ENCODE assay signal across 1 cellular context in genomic region chr11:66281776-66282467, GRCh38.
TF ChIP-seq lines count a peak whose summit lies in the region.

No MANE protein-coding gene starts in this region.

TF ChIP-seq in K562, 482 proteins besides CTCF, POLR2A, EP300 and RAD21:
- TF ChIP-seq FOXJ2 (tag; IDR thresholded peaks at IDR 0.05) (peak; percentile 42; the same call in 1 of the 2 replicates), ARNT (IDR thresholded peaks at IDR 0.05) (no peak), ZBTB40 (IDR thresholded peaks at IDR 0.05) (no peak), ZBTB40 (CRISPR knock-in tag; IDR thresholded peaks at IDR 0.05) (no peak), NFIC (IDR thresholded peaks at IDR 0.05) (no peak), ZKSCAN1 (IDR thresholded peaks at IDR 0.05; ENCODE audit: low read depth, low read length) (no peak), CBFB (CRISPR knock-in tag; IDR thresholded peaks at IDR 0.05) (0 out of 2 replicates have a peak, but pooled peaks have one; percentile 20), MAZ (CRISPR knock-in tag; conservative IDR thresholded peaks at IDR 0.05 in 1 of 2, IDR thresholded peaks at IDR 0.05 in 1 of 2) (no peak), TCFL5 (CRISPR knock-in tag; conservative IDR thresholded peaks at IDR 0.05) (no peak)
- TF ChIP-seq, protein P1, sequence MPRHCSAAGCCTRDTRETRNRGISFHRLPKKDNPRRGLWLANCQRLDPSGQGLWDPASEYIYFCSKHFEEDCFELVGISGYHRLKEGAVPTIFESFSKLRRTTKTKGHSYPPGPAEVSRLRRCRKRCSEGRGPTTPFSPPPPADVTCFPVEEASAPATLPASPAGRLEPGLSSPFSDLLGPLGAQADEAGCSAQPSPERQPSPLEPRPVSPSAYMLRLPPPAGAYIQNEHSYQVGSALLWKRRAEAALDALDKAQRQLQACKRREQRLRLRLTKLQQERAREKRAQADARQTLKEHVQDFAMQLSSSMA (CRISPR knock-in tag; IDR thresholded peaks at IDR 0.05): no peak
- TF ChIP-seq, protein P2, sequence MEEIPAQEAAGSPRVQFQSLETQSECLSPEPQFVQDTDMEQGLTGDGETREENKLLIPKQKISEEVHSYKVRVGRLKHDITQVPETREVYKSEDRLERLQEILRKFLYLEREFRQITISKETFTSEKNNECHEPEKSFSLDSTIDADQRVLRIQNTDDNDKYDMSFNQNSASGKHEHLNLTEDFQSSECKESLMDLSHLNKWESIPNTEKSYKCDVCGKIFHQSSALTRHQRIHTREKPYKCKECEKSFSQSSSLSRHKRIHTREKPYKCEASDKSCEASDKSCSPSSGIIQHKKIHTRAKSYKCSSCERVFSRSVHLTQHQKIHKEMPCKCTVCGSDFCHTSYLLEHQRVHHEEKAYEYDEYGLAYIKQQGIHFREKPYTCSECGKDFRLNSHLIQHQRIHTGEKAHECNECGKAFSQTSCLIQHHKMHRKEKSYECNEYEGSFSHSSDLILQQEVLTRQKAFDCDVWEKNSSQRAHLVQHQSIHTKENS (CRISPR knock-in tag; IDR thresholded peaks at IDR 0.05): no peak
